ENCODE assay signal across 9 cellular contexts in genomic region chr20:56630506-56631317, GRCh38. TPM values are rescaled to one million over a fixed set of nuclear protein-coding genes. Genes with fewer than 3 reads are reported as not detected.
DNase-seq lines count a peak whose midpoint lies in the region; ATAC-seq, FAIRE-seq and TF ChIP-seq lines count a peak whose summit lies in the region.
"Had no signal": no experiment of that assay in that cellular context is flagged by ENCODE, and none has a peak within 500 bp of the region (broad histone marks: within the 10 kb centered on the region; RNA-seq: fewer than 3 reads in every experiment).

No MANE protein-coding gene starts in this region.

- TF ChIP-seq CTCF in GM13977 (IDR thresholded peaks at IDR 0.05; ENCODE audit: extremely low read depth, insufficient read depth, missing control alignments): no peak
- TF ChIP-seq CTCF in heart right ventricle (IDR thresholded peaks at IDR 0.05): no peak

- H3K4me1 Mint-ChIP-seq in activated T-helper 1 cell treated with anti-CD3 and anti-CD28 coated beads, Interleukin-12 subunit alpha, Interleukin-12 subunit beta, Interleukin-2, Interleukin-4 antibody, amounts not matched to agents 30 ng/mL and 10 ng/mL and 1 ng/mL, durations not matched to agents 14 hours and 24 hours and 36 hours (ENCODE audit: low read depth): no peaks in the 10 kb centered on the region

- H3K4me3 ChIP-seq in SJSA1: peak overlapping the region; percentile 46
- H3K4me3 ChIP-seq in heart right ventricle: peak overlapping the region in 9 of 10 donors; percentile 41 to 61 (median 54)
- H3K4me3 ChIP-seq in skeletal muscle cell (ENCODE audit: low read depth, low read length): peak overlapping the region; percentile 47

- no peak overlapping the region for H3K27ac Mint-ChIP-seq in activated T-helper 1 cell treated with anti-CD3 and anti-CD28 coated beads, Interleukin-12 subunit alpha, Interleukin-12 subunit beta, Interleukin-2, Interleukin-4 antibody, amounts not matched to agents 30 ng/mL and 10 ng/mL and 1 ng/mL, durations not matched to agents 14 hours and 24 hours and 36 hours

- H3K9me3 ChIP-seq in SJSA1 (replicated peaks) (0 out of 2 replicates have a peak, but pooled peaks cover 2% of the 10 kb centered on the region), heart right ventricle (no peaks in the 10 kb centered on the region)

- ATAC-seq in heart right ventricle (peak in 1 of 8 donors; percentile 39), GM18517 (IDR thresholded peaks at IDR 0.05; ENCODE audit: unreplicated experiment) (no peak)

- H3K27ac ChIP-seq in SJSA1: no peak overlapping the region
- H3K27ac ChIP-seq in heart right ventricle: no peak overlapping the region

- H3K36me3 ChIP-seq in SJSA1: no peaks in the 10 kb centered on the region
- no peaks in the 10 kb centered on the region for H3K36me3 ChIP-seq in heart right ventricle

- DNase-seq in GM13977 (ENCODE audit: low spot score) (peak; percentile 39), SJSA1 (ENCODE audit: low read depth in 1 of 2, low spot score in 2 of 2) (no peak), heart right ventricle (peak in 1 of 2 donors; percentile 9), skeletal muscle cell (ENCODE audit: low read depth) (no peak), H54 (ENCODE audit: insufficient read length, low spot score) (no peak), NOMO-1 treated with DMSO at 0.1 percent for 48 hours (lab: John Stamatoyannopoulos, UW; ENCODE audit: unreplicated experiment) (no peak)
- DNase-seq in activated T-helper 1 cell treated with anti-CD3 and anti-CD28 coated beads, Interleukin-12 subunit alpha, Interleukin-12 subunit beta, Interleukin-2, Interleukin-4 antibody, amounts not matched to agents 30 ng/mL and 10 ng/mL and 1 ng/mL, durations not matched to agents 14 hours and 24 hours and 36 hours (ENCODE audit: low spot score): no peak

- H3K27me3 ChIP-seq in SJSA1 (replicated peaks): peaks cover 59% of the 10 kb centered on the region
- H3K27me3 ChIP-seq in heart right ventricle: peaks cover 51 to 100% (median 100%) of the 10 kb centered on the region in 7 donors

- H3K4me1 ChIP-seq in SJSA1 (replicated peaks): peaks cover 48% of the 10 kb centered on the region
- H3K4me1 ChIP-seq in heart right ventricle: peaks cover 13 to 54% (median 45%) of the 10 kb centered on the region in 9 donors

- 1 to 3% methylated on average over 78 to 82 of the region's 82 CpGs for WGBS in heart right ventricle, 2 donors

- intact Hi-C loops in heart right ventricle (cut with DNase I): no loop called here
- intact Hi-C loops in activated T-helper 1 cell treated with anti-CD3 and anti-CD28 coated beads, Interleukin-12 subunit alpha, Interleukin-12 subunit beta, Interleukin-2, Interleukin-4 antibody, amounts not matched to agents 30 ng/mL and 10 ng/mL and 1 ng/mL, durations not matched to agents 14 hours and 24 hours and 36 hours (cut with micrococcal nuclease): no loop called here

- H3K4me3 Mint-ChIP-seq in activated T-helper 1 cell treated with anti-CD3 and anti-CD28 coated beads, Interleukin-12 subunit alpha, Interleukin-12 subunit beta, Interleukin-2, Interleukin-4 antibody, amounts not matched to agents 30 ng/mL and 10 ng/mL and 1 ng/mL, durations not matched to agents 14 hours and 24 hours and 36 hours: no peak overlapping the region

- H3K9me3 Mint-ChIP-seq in activated T-helper 1 cell treated with anti-CD3 and anti-CD28 coated beads, Interleukin-12 subunit alpha, Interleukin-12 subunit beta, Interleukin-2, Interleukin-4 antibody, amounts not matched to agents 30 ng/mL and 10 ng/mL and 1 ng/mL, durations not matched to agents 14 hours and 24 hours and 36 hours: no peaks in the 10 kb centered on the region

- peaks cover 68% of the 10 kb centered on the region for H3K27me3 Mint-ChIP-seq in activated T-helper 1 cell treated with anti-CD3 and anti-CD28 coated beads, Interleukin-12 subunit alpha, Interleukin-12 subunit beta, Interleukin-2, Interleukin-4 antibody, amounts not matched to agents 30 ng/mL and 10 ng/mL and 1 ng/mL, durations not matched to agents 14 hours and 24 hours and 36 hours (ENCODE audit: insufficient read depth)

- no peak for FAIRE-seq in H54 (lab: Jason Lieb, UNC)
- FAIRE-seq: GM18507 had no signal

- H3K36me3 Mint-ChIP-seq in activated T-helper 1 cell treated with anti-CD3 and anti-CD28 coated beads, Interleukin-12 subunit alpha, Interleukin-12 subunit beta, Interleukin-2, Interleukin-4 antibody, amounts not matched to agents 30 ng/mL and 10 ng/mL and 1 ng/mL, durations not matched to agents 14 hours and 24 hours and 36 hours (ENCODE audit: low read depth): no peaks in the 10 kb centered on the region

- TF ChIP-seq POLR2A in H54 (IDR thresholded peaks at IDR 0.05; ENCODE audit: low read depth, low read length): no peak

- in situ Hi-C loops in GM13977 (cut with MboI; ENCODE audit: low pct_unique_long_range_greater_than_20kb, low sequenced_read_pairs, unreplicated experiment): no loop called here

RNA-seq across cellular contexts. Expression of gene TFAP2C, which starts 1.6 kb away (rescaled TPM):
- total RNA-seq in SJSA1 (2014; rRNA removed; shearing (Covaris generic)): 0.92 and 1.1 TPM in 2 replicates
- total RNA-seq in heart right ventricle: under 1 TPM in 8 of 10 donors, not detected in 2; 0.07 to 0.49 (median 0.19) TPM
- polyA plus RNA-seq in heart right ventricle: under 1 TPM; 0.03 to 0.07 TPM
- total RNA-seq in activated T-helper 1 cell treated with anti-CD3 and anti-CD28 coated beads, Interleukin-12 subunit alpha, Interleukin-12 subunit beta, Interleukin-2, Interleukin-4 antibody, amounts not matched to agents 30 ng/mL and 10 ng/mL and 1 ng/mL, durations not matched to agents 14 hours and 24 hours and 36 hours: not detected in 2 replicates
